In genomic region chr10:48361201-48361600, GRCh38 we compare ENCODE assay signal across 21 cellular contexts. TPM values are rescaled to one million over a fixed set of nuclear protein-coding genes. Genes with fewer than 3 reads are reported as not detected.
A peak's percentile ranks its signal among the peaks of the same experiment; 100 is the strongest.
DNase-seq lines count a peak whose midpoint lies in the region; ATAC-seq, FAIRE-seq and TF ChIP-seq lines count a peak whose summit lies in the region.
"Had no signal": no experiment of that assay in that cellular context is flagged by ENCODE, and none has a peak within 500 bp of the region (broad histone marks: within the 10 kb centered on the region; RNA-seq: fewer than 3 reads in every experiment).

No MANE protein-coding gene starts in this region.

- DNase-seq in GM12891 (ENCODE audit: insufficient read length, low spot score) = no peak
- DNase-seq in LHCN-M2 (ENCODE audit: low read depth) = peak; percentile 39
- DNase-seq in NCI-H748 treated with DMSO at 0.1 percent for 48 hours (lab: John Stamatoyannopoulos, UW) = peak; percentile 33
- DNase-seq in memory B cell (ENCODE audit: low spot score in 2 of 2) = no peak
- no peak for DNase-seq in activated T-cell treated with anti-CD3 and anti-CD28 coated beads, Interleukin-2, amount 50 U/mL, for 48 hours
- DNase-seq in stimulated activated naive CD8-positive, alpha-beta T cell treated with anti-CD3 and anti-CD28 coated beads, Interleukin-15, amount 100 ng/mL, for 72 hours = no peak
- DNase-seq: CD8-positive, alpha-beta memory T cell; GM23248; H7; KG1; NCI-H1048; NCI-H1694; NCI-H2029 treated with DMSO at 0.1 percent for 48 hours; NCI-H345; NCI-H510A treated with DMSO at 0.1 percent for 48 hours; NCI-H82; Right ventricle myocardium superior; RPMI8226; T-helper 2 cell had no signal

- H3K9me3 Mint-ChIP-seq in memory B cell = no peaks in the 10 kb centered on the region
- H3K9me3 Mint-ChIP-seq in stimulated activated naive CD8-positive, alpha-beta T cell treated with anti-CD3 and anti-CD28 coated beads, Interleukin-15, amount 100 ng/mL, for 72 hours = peaks cover 0 to 10% of the 10 kb centered on the region in 2 donors

- no peak for TF ChIP-seq POLR2A in GM12891 (IDR thresholded peaks at IDR 0.05; ENCODE audit: low read depth, low read length)

- peaks cover 14% of the 10 kb centered on the region for H3K4me1 Mint-ChIP-seq in memory B cell
- peaks cover 20% of the 10 kb centered on the region for H3K4me1 Mint-ChIP-seq in stimulated activated naive CD8-positive, alpha-beta T cell treated with anti-CD3 and anti-CD28 coated beads, Interleukin-15, amount 100 ng/mL, for 72 hours

- ATAC-seq in memory B cell (ENCODE audit: low read depth) (no peak), HG03521 (IDR thresholded peaks at IDR 0.05; ENCODE audit: unreplicated experiment) (no peak)
- ATAC-seq in stimulated activated naive CD8-positive, alpha-beta T cell treated with anti-CD3 and anti-CD28 coated beads, Interleukin-15, amount 100 ng/mL, for 72 hours = no peak

- no peaks in the 10 kb centered on the region for H3K36me3 Mint-ChIP-seq in memory B cell

- FAIRE-seq in GM12891 (lab: Jason Lieb, UNC) = no peak

- H3K27ac Mint-ChIP-seq in memory B cell = peak overlapping the region; percentile 14
- H3K27ac Mint-ChIP-seq in stimulated activated naive CD8-positive, alpha-beta T cell treated with anti-CD3 and anti-CD28 coated beads, Interleukin-15, amount 100 ng/mL, for 72 hours = peak overlapping the region in 1 of 2 donors; percentile 30
- H3K27ac Mint-ChIP-seq: B cell had no signal

- no peak overlapping the region for H3K4me3 Mint-ChIP-seq in memory B cell
- no peak overlapping the region for H3K4me3 Mint-ChIP-seq in stimulated activated naive CD8-positive, alpha-beta T cell treated with anti-CD3 and anti-CD28 coated beads, Interleukin-15, amount 100 ng/mL, for 72 hours
- H3K4me3 Mint-ChIP-seq: B cell; CD8-positive, alpha-beta memory T cell had no signal

- H3K27me3 Mint-ChIP-seq in memory B cell = no peaks in the 10 kb centered on the region
- no peaks in the 10 kb centered on the region for H3K27me3 Mint-ChIP-seq in stimulated activated naive CD8-positive, alpha-beta T cell treated with anti-CD3 and anti-CD28 coated beads, Interleukin-15, amount 100 ng/mL, for 72 hours
- H3K27me3 Mint-ChIP-seq: B cell; CD8-positive, alpha-beta memory T cell had no signal

TF ChIP-seq in GM12891, 5 proteins besides CTCF, POLR2A, EP300 and RAD21:
- TF ChIP-seq PAX5 (IDR thresholded peaks at IDR 0.05; ENCODE audit: insufficient read depth, low read length, severe bottlenecking) (no peak), POLR2AphosphoS5 (IDR thresholded peaks at IDR 0.05; ENCODE audit: low read depth, low read length) (no peak), SPI1 (IDR thresholded peaks at IDR 0.05; ENCODE audit: low read depth, low read length) (peak; percentile 47)

RNA-seq across cellular contexts. Expression of gene MAPK8, which starts 54.7 kb away (rescaled TPM):
- 18.5 TPM for polyA plus RNA-seq in GM12891 (2012; ENCODE audit: low read depth, missing spikeins)
- 43.3 and 46.0 TPM in 2 replicates for total RNA-seq in LHCN-M2 (2014; rRNA removed)
- polyA plus RNA-seq in LHCN-M2 (2012) = 16.6 TPM

Comparison
In these comparisons a context has a peak if more than half of its experiments do, and no peak if none do; other contexts are left out.
1. DNase-seq: peak in LHCN-M2 (single experiment) and NCI-H748 treated with DMSO at 0.1 percent for 48 hours (single experiment); none in GM12891 (single experiment), memory B cell (0 of 2), activated T-cell treated with anti-CD3 and anti-CD28 coated beads, Interleukin-2, amount 50 U/mL, for 48 hours (0 of 2) and stimulated activated naive CD8-positive, alpha-beta T cell treated with anti-CD3 and anti-CD28 coated beads, Interleukin-15, amount 100 ng/mL, for 72 hours (0 of 2).